In the genomic region with DNA sequence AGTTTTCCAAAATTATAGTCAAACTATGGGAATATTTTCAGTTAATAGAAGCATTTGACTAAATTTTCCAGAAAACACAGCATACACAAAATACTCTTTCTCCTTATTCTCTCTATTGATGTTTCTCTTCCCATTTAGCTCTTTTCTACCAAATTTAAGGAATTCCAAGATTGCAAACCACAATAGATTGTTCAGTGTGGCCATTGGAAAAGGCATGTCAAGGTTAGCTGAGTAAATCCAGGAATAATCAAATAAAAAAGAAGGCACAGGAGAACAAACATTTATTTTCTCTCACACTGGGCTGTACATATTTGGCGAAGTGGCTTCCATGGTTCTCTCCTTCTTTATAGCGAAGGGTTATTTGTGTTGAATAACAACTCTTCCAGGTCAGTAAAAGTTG, we compare ENCODE assay signal across 27 cellular contexts.
"Had no signal": no experiment of that assay in that cellular context is flagged by ENCODE, and none has a peak within 500 bp of the region (broad histone marks: within the 10 kb centered on the region; RNA-seq: fewer than 3 reads in every experiment).

No MANE protein-coding gene starts in this region.

- H3K27me3 Mint-ChIP-seq: activated CD4-positive, alpha-beta memory T cell treated with anti-CD3 and anti-CD28 coated beads, Interleukin-2, amount 10 ng/mL, durations not matched to agents 7 days and 5 days; activated CD4-positive, alpha-beta T cell treated with anti-CD3 and anti-CD28 coated beads, Interleukin-2, amount 10 ng/mL, durations not matched to agents 7 days and 5 days; activated naive CD8-positive, alpha-beta T cell; activated T-helper 17 cell treated with anti-CD3 and anti-CD28 coated beads, Interleukin-2, amount 50 U/mL, for 72 hours had no signal

- H3K4me3 ChIP-seq: breast epithelium, MG63 had no signal

- H3K9me3 ChIP-seq: breast epithelium, MG63, SK-N-SH had no signal

- H3K9me3 Mint-ChIP-seq: activated CD4-positive, alpha-beta memory T cell treated with anti-CD3 and anti-CD28 coated beads, Interleukin-2, amount 10 ng/mL, durations not matched to agents 7 days and 5 days; activated CD4-positive, alpha-beta T cell treated with anti-CD3 and anti-CD28 coated beads, Interleukin-2, amount 10 ng/mL, durations not matched to agents 7 days and 5 days; activated naive CD4-positive, alpha-beta T cell treated with anti-CD3 and anti-CD28 coated beads for 36 hours; activated T-helper 17 cell treated with anti-CD3 and anti-CD28 coated beads, Interleukin-2, amount 50 U/mL, for 72 hours had no signal

- H3K4me1 Mint-ChIP-seq: activated CD4-positive, alpha-beta memory T cell treated with anti-CD3 and anti-CD28 coated beads, Interleukin-2, amount 10 ng/mL, durations not matched to agents 7 days and 5 days; activated CD4-positive, alpha-beta T cell treated with anti-CD3 and anti-CD28 coated beads, Interleukin-2, amount 10 ng/mL, durations not matched to agents 7 days and 5 days; activated T-helper 17 cell treated with anti-CD3 and anti-CD28 coated beads, Interleukin-2, amount 50 U/mL, for 72 hours had no signal

- H3K27ac Mint-ChIP-seq: activated CD4-positive, alpha-beta memory T cell treated with anti-CD3 and anti-CD28 coated beads, Interleukin-2, amount 10 ng/mL, durations not matched to agents 7 days and 5 days; activated CD4-positive, alpha-beta T cell treated with anti-CD3 and anti-CD28 coated beads, Interleukin-2, amount 10 ng/mL, durations not matched to agents 7 days and 5 days; activated naive CD4-positive, alpha-beta T cell treated with anti-CD3 and anti-CD28 coated beads for 36 hours; activated naive CD8-positive, alpha-beta T cell; activated T-helper 17 cell treated with anti-CD3 and anti-CD28 coated beads, Interleukin-2, amount 50 U/mL, for 72 hours had no signal

- H3K4me2 ChIP-seq: SK-N-SH had no signal

- ATAC-seq: activated T-helper 17 cell treated with anti-CD3 and anti-CD28 coated beads, Interleukin-2, amount 50 U/mL, for 72 hours had no signal

- H3K36me3 ChIP-seq: breast epithelium, MG63 had no signal

- H3K36me3 Mint-ChIP-seq: activated naive CD8-positive, alpha-beta T cell had no signal

- H3K27ac ChIP-seq: breast epithelium, VCaP had no signal

- DNase-seq: activated CD4-positive, alpha-beta memory T cell treated with anti-CD3 and anti-CD28 coated beads, Interleukin-2, amount 10 ng/mL, durations not matched to agents 7 days and 5 days; activated CD4-positive, alpha-beta T cell treated with anti-CD3 and anti-CD28 coated beads, Interleukin-2, amount 10 ng/mL, durations not matched to agents 7 days and 5 days; activated CD4-positive, CD25-positive, alpha-beta regulatory T cell; activated gamma-delta T cell; activated naive CD4-positive, alpha-beta T cell treated with anti-CD3 and anti-CD28 coated beads for 36 hours; activated T-cell treated with anti-CD3 and anti-CD28 coated beads for 4 hours; activated T-cell treated with anti-CD3 and anti-CD28 coated beads, Interleukin-2, amount 50 U/mL, for 48 hours; amygdala; caudate nucleus; MG63; MV-4-11; NCI-H1092 treated with DMSO at 0.1 percent for 48 hours; NCI-H1417 treated with DMSO at 0.1 percent for 48 hours; NCI-H1694; NCI-H2029; NCI-H2107; NCI-H345; NCI-H510A treated with DMSO at 0.1 percent for 48 hours; NCI-H69; NK-92 treated with Interleukin-12 subunit alpha and Interleukin-12 subunit beta, amount 100 ng/mL, for 24 hours; OCI-M1; SK-N-SH; T-helper 1 cell had no signal

- H3K4me1 ChIP-seq: breast epithelium had no signal

- H3K27me3 ChIP-seq: breast epithelium, MG63 had no signal

- H3K9me2 ChIP-seq: SK-N-SH had no signal

- H3K4me3 Mint-ChIP-seq: activated CD4-positive, alpha-beta memory T cell treated with anti-CD3 and anti-CD28 coated beads, Interleukin-2, amount 10 ng/mL, durations not matched to agents 7 days and 5 days; activated CD4-positive, alpha-beta T cell treated with anti-CD3 and anti-CD28 coated beads, Interleukin-2, amount 10 ng/mL, durations not matched to agents 7 days and 5 days; activated naive CD4-positive, alpha-beta T cell treated with anti-CD3 and anti-CD28 coated beads for 36 hours; activated naive CD8-positive, alpha-beta T cell; activated T-helper 17 cell treated with anti-CD3 and anti-CD28 coated beads, Interleukin-2, amount 50 U/mL, for 72 hours had no signal

- H3K9ac ChIP-seq: SK-N-SH had no signal
